In genomic region chr4:85302756-85303155, GRCh38 we compare ENCODE assay signal across 1 cellular context.
TF ChIP-seq lines count a peak whose summit lies in the region.

No MANE protein-coding gene starts in this region.

TF ChIP-seq in WTC11, 78 proteins besides CTCF, POLR2A, EP300 and RAD21 (continued from another document):
- TF ChIP-seq ZNF425 (CRISPR knock-in tag; conservative IDR thresholded peaks at IDR 0.05) (no peak), ZNF281 (CRISPR knock-in tag; IDR thresholded peaks at IDR 0.05) (no peak), NFYB (CRISPR knock-in tag; conservative IDR thresholded peaks at IDR 0.05; ENCODE audit: low read depth) (no peak), ARID4B (CRISPR knock-in tag; IDR thresholded peaks at IDR 0.05; ENCODE audit: borderline replicate concordance) (no peak), MLX (CRISPR knock-in tag; IDR thresholded peaks at IDR 0.05) (no peak), FOXK1 (CRISPR knock-in tag; IDR thresholded peaks at IDR 0.05) (no peak), E2F5 (CRISPR knock-in tag; IDR thresholded peaks at IDR 0.05) (no peak)
